In genomic region chr6:127716425-127716930, GRCh38 we compare ENCODE assay signal across 16 cellular contexts.
A peak's percentile ranks its signal among the peaks of the same experiment; 100 is the strongest.
DNase-seq lines count a peak whose midpoint lies in the region; ATAC-seq and TF ChIP-seq lines count a peak whose summit lies in the region.
"Had no signal": no experiment of that assay in that cellular context is flagged by ENCODE, and none has a peak within 500 bp of the region (broad histone marks: within the 10 kb centered on the region; RNA-seq: fewer than 3 reads in every experiment).

No MANE protein-coding gene starts in this region.

- no peak overlapping the region for H3K4me3 ChIP-seq in CD8-positive, alpha-beta T cell (ENCODE audit: low read depth, low read length)
- H3K4me3 ChIP-seq in GM23338 (no peak overlapping the region), choroid plexus epithelial cell (ENCODE audit: low read depth, low read length) (no peak overlapping the region), mesenchymal stem cell (ENCODE audit: insufficient read depth in 1 of 2, low read depth in 1 of 2, low read length in 2 of 2) (no peak overlapping the region)
- H3K4me3 ChIP-seq: HAP-1, Peyer's patch had no signal

- H3K79me2 ChIP-seq in GM23338 (replicated peaks; ENCODE audit: insufficient read depth) = no peaks in the 10 kb centered on the region

- H2BK15ac ChIP-seq in mesenchymal stem cell (ENCODE audit: low read depth, poor library complexity, severe bottlenecking) = no peak overlapping the region

- 77% methylated on average over 2 of the region's 2 CpGs for WGBS in mesenchymal stem cell

- no peaks in the 10 kb centered on the region for H3K27me3 Mint-ChIP-seq in CD8-positive, alpha-beta T cell (ENCODE audit: low read depth)
- no peaks in the 10 kb centered on the region for H3K27me3 Mint-ChIP-seq in GM23338 (ENCODE audit: insufficient read depth, low read depth, poor library complexity)
- H3K27me3 Mint-ChIP-seq in activated T-helper 17 cell treated with anti-CD3 and anti-CD28 coated beads, Interleukin-2, amount 50 U/mL, for 72 hours = no peaks in the 10 kb centered on the region

- no peak for DNase-seq in CD8-positive, alpha-beta T cell
- DNase-seq in GM23338 (ENCODE audit: low spot score) (no peak), choroid plexus epithelial cell (ENCODE audit: low read depth) (peak; percentile 16), mesenchymal stem cell (peak; percentile 55)
- no peak for DNase-seq in activated effector memory CD4-positive, alpha-beta T cell treated with anti-CD3 and anti-CD28 coated beads, Interleukin-2, amount 50 U/mL, for 16 hours
- DNase-seq: BE2C, DMS 273 treated with DMSO at 0.1 percent for 48 hours, IMR-90, Kasumi-1, NCI-H187 treated with DMSO at 0.1 percent for 48 hours, NCI-H2171 treated with DMSO at 0.1 percent for 48 hours, Peyer's patch, SHP77 treated with DMSO at 0.1 percent for 48 hours had no signal

- H3K27ac ChIP-seq in CD8-positive, alpha-beta T cell (ENCODE audit: low read depth, low read length) = no peak overlapping the region
- H3K27ac ChIP-seq in GM23338 (ENCODE audit: low read depth) = no peak overlapping the region
- no peak overlapping the region for H3K27ac ChIP-seq in mesenchymal stem cell (ENCODE audit: low read length, poor library complexity, severe bottlenecking)
- H3K27ac ChIP-seq: Peyer's patch had no signal

- H3F3A ChIP-seq in GM23338 (replicated peaks; ENCODE audit: low read depth) = no peaks in the 10 kb centered on the region

- H4K91ac ChIP-seq in mesenchymal stem cell (ENCODE audit: low read length) = no peak overlapping the region

- peaks cover 84% of the 10 kb centered on the region for H3K36me3 Mint-ChIP-seq in CD8-positive, alpha-beta T cell
- H3K36me3 Mint-ChIP-seq in GM23338 (ENCODE audit: low read depth) = no peaks in the 10 kb centered on the region
- peaks cover 93% of the 10 kb centered on the region for H3K36me3 Mint-ChIP-seq in activated T-helper 17 cell treated with anti-CD3 and anti-CD28 coated beads, Interleukin-2, amount 50 U/mL, for 72 hours (ENCODE audit: low read depth)

- no peak overlapping the region for H4K8ac ChIP-seq in mesenchymal stem cell (ENCODE audit: low read length)

- no peak overlapping the region for H3K18ac ChIP-seq in mesenchymal stem cell (ENCODE audit: low read depth in 1 of 2, low read length in 2 of 2)

- H2BK12ac ChIP-seq in mesenchymal stem cell (ENCODE audit: low read length in 2 of 2) = no peak overlapping the region

- peak overlapping the region; percentile 64 for H3K27ac Mint-ChIP-seq in CD8-positive, alpha-beta T cell
- no peak overlapping the region for H3K27ac Mint-ChIP-seq in GM23338
- no peak overlapping the region for H3K27ac Mint-ChIP-seq in activated T-helper 17 cell treated with anti-CD3 and anti-CD28 coated beads, Interleukin-2, amount 50 U/mL, for 72 hours

- no peak overlapping the region for H3K14ac ChIP-seq in mesenchymal stem cell (ENCODE audit: low read length in 2 of 2)

- H2AK5ac ChIP-seq in mesenchymal stem cell (ENCODE audit: low read length, severe bottlenecking) = no peak overlapping the region

- no peak overlapping the region for H3K23ac ChIP-seq in mesenchymal stem cell (ENCODE audit: low read length in 2 of 2)

- H3K27me3 ChIP-seq in CD8-positive, alpha-beta T cell (ENCODE audit: insufficient read depth, low read length) = no peaks in the 10 kb centered on the region
- H3K27me3 ChIP-seq in GM23338 (ENCODE audit: insufficient read depth) = no peaks in the 10 kb centered on the region
- no peaks in the 10 kb centered on the region for H3K27me3 ChIP-seq in mesenchymal stem cell (ENCODE audit: control insufficient read depth in 1 of 2, insufficient read depth in 1 of 2, low read length in 2 of 2)
- H3K27me3 ChIP-seq: Peyer's patch had no signal

- H3K4me1 ChIP-seq in CD8-positive, alpha-beta T cell (ENCODE audit: insufficient read depth, low read length) = no peaks in the 10 kb centered on the region
- no peaks in the 10 kb centered on the region for H3K4me1 ChIP-seq in GM23338 (ENCODE audit: insufficient read depth)
- H3K4me1 ChIP-seq in mesenchymal stem cell (ENCODE audit: control insufficient read depth, insufficient read depth, low read depth, low read length) = no peaks in the 10 kb centered on the region
- H3K4me1 ChIP-seq: BE2C, HAP-1, Peyer's patch had no signal

- CTCF ChIA-PET in CD8-positive, alpha-beta T cell (lab: Charles Lee) = no interaction called here

- peaks cover 40% of the 10 kb centered on the region for H3K36me3 ChIP-seq in CD8-positive, alpha-beta T cell (ENCODE audit: insufficient read depth, low read length)
- no peaks in the 10 kb centered on the region for H3K36me3 ChIP-seq in GM23338 (ENCODE audit: insufficient read depth)
- no peaks in the 10 kb centered on the region for H3K36me3 ChIP-seq in mesenchymal stem cell (ENCODE audit: control insufficient read depth in 1 of 2, insufficient read depth in 2 of 2, low read depth in 1 of 2, low read length in 2 of 2)
- H3K36me3 ChIP-seq: BE2C, HAP-1, Peyer's patch had no signal

- no peak overlapping the region for H3K4me3 Mint-ChIP-seq in CD8-positive, alpha-beta T cell
- no peak overlapping the region for H3K4me3 Mint-ChIP-seq in GM23338
- no peak overlapping the region for H3K4me3 Mint-ChIP-seq in activated T-helper 17 cell treated with anti-CD3 and anti-CD28 coated beads, Interleukin-2, amount 50 U/mL, for 72 hours

- H2AFZ ChIP-seq in GM23338 (peak overlapping the region; percentile 67; the same call in 1 of the 2 replicates), mesenchymal stem cell (ENCODE audit: low read depth, low read length) (no peak overlapping the region)

- H2BK120ac ChIP-seq in mesenchymal stem cell (ENCODE audit: low read depth, low read length) = no peak overlapping the region

- H3K9me2 ChIP-seq in GM23338 (ENCODE audit: insufficient read depth) = no peaks in the 10 kb centered on the region; the same call in 1 of the 2 replicates

- no peaks in the 10 kb centered on the region for H3K9me3 Mint-ChIP-seq in CD8-positive, alpha-beta T cell
- no peaks in the 10 kb centered on the region for H3K9me3 Mint-ChIP-seq in GM23338
- H3K9me3 Mint-ChIP-seq in activated T-helper 17 cell treated with anti-CD3 and anti-CD28 coated beads, Interleukin-2, amount 50 U/mL, for 72 hours = no peaks in the 10 kb centered on the region

- H3K79me1 ChIP-seq in mesenchymal stem cell (replicated peaks; ENCODE audit: low read length, poor library complexity, severe bottlenecking) = no peaks in the 10 kb centered on the region

- intact Hi-C loops in CD8-positive, alpha-beta T cell (cut with DNase I, micrococcal nuclease) = no loop called here

- H3K4ac ChIP-seq in mesenchymal stem cell (ENCODE audit: low read depth in 1 of 2, low read length in 2 of 2) = no peak overlapping the region

- no peak overlapping the region for H3K9ac ChIP-seq in mesenchymal stem cell (ENCODE audit: low read length)

- H2BK5ac ChIP-seq in mesenchymal stem cell (ENCODE audit: low read depth, low read length, poor library complexity, severe bottlenecking) = no peak overlapping the region

- H3K9me3 ChIP-seq in CD8-positive, alpha-beta T cell (ENCODE audit: low read length) = no peaks in the 10 kb centered on the region
- no peaks in the 10 kb centered on the region for H3K9me3 ChIP-seq in mesenchymal stem cell (ENCODE audit: control insufficient read depth, low read length)
- H3K9me3 ChIP-seq: BE2C, HAP-1, Peyer's patch had no signal

- H3K4me2 ChIP-seq in GM23338 = no peak overlapping the region
- no peak overlapping the region for H3K4me2 ChIP-seq in mesenchymal stem cell (ENCODE audit: low read length, poor library complexity, severe bottlenecking)

- TF ChIP-seq CTCF in CD8-positive, alpha-beta T cell (IDR thresholded peaks at IDR 0.05) = no peak
- TF ChIP-seq CTCF in GM23338 (conservative IDR thresholded peaks at IDR 0.05; ENCODE audit: low read depth in 2 of 2) (no peak), choroid plexus epithelial cell (conservative IDR thresholded peaks at IDR 0.05; ENCODE audit: low read depth, low read length) (no peak)

- ATAC-seq in CD8-positive, alpha-beta T cell = no peak
- ATAC-seq in GM23338 (no peak), GM18870 (IDR thresholded peaks at IDR 0.05; ENCODE audit: unreplicated experiment) (no peak)
- no peak for ATAC-seq in activated T-helper 17 cell treated with anti-CD3 and anti-CD28 coated beads, Interleukin-2, amount 50 U/mL, for 72 hours (replicated peaks)

- POLR2A ChIA-PET in CD8-positive, alpha-beta T cell (lab: Charles Lee) = no interaction called here

- peaks cover 51% of the 10 kb centered on the region for H3K4me1 Mint-ChIP-seq in CD8-positive, alpha-beta T cell (ENCODE audit: low read depth)
- H3K4me1 Mint-ChIP-seq in GM23338 = no peaks in the 10 kb centered on the region
- H3K4me1 Mint-ChIP-seq in activated T-helper 17 cell treated with anti-CD3 and anti-CD28 coated beads, Interleukin-2, amount 50 U/mL, for 72 hours = peaks cover 5% of the 10 kb centered on the region

- no peaks in the 10 kb centered on the region for H4K20me1 ChIP-seq in GM23338 (replicated peaks; ENCODE audit: insufficient read depth)

TF ChIP-seq in GM23338, 12 proteins besides CTCF, POLR2A, EP300 and RAD21 (continues in another document):
- TF ChIP-seq POLR2AphosphoS5 (IDR thresholded peaks at IDR 0.05; ENCODE audit: low read depth) = no peak
- TF ChIP-seq ETS1 (IDR thresholded peaks at IDR 0.05) = no peak
- TF ChIP-seq CREB1 (CRISPR knock-in tag; IDR thresholded peaks at IDR 0.05; ENCODE audit: low read depth) = no peak
- no peak for TF ChIP-seq EZH2phosphoT487 (IDR thresholded peaks at IDR 0.05; ENCODE audit: unreplicated experiment)
- TF ChIP-seq JUNB (IDR thresholded peaks at IDR 0.05; ENCODE audit: unreplicated experiment) = no peak

Comparison
In these comparisons a context has a peak if more than half of its experiments do, and no peak if none do; other contexts are left out.
1. DNase-seq: peak in choroid plexus epithelial cell (single experiment) and mesenchymal stem cell (single experiment); none in CD8-positive, alpha-beta T cell (0 of 7), GM23338 (single experiment) and activated effector memory CD4-positive, alpha-beta T cell treated with anti-CD3 and anti-CD28 coated beads, Interleukin-2, amount 50 U/mL, for 16 hours (single experiment).